1 cellular context compared by ENCODE assay signal in the genomic region with DNA sequence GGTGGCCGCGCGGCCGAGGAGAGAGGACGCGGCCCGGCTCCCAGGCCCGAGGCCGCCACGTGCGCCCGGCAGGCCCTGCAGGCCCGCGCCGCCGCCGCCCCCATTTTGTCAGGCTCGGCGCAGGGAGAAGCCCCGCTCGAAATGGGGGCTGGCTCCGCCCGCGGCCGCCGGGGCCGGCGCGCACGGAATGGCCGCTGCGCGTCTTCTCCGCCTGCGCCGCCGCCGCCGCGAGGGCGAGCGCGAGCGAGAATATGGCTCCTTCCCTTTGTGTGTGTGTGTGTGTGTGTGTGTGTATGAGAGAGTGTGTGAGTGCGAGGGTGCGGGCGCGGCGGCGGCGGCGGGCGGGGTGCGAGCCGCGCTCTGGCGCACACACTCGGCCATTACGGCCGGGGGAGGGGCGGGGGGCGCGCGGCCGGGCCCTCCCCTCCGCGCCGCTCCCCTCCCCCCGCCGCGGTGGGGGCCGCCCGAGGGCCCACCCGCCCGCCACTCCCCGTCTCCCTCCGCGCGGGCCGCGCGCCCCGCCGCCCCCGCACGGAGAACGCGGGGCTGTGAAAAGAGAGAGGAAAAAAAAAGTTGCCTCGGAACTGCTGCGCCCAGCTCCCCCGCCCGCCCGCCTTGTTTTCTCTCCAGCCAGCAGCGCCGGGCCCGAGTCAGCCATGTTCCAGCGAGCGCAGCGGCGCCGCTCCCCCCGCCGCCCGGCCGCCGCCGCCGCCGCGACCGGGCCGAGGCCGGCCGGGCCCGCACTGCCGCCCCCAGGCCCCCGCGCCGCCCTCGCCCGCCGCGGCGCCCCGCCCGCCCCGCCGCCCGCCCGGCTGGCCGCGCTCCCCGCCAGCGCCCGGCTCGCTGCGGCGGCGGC.
TF ChIP-seq lines count a peak whose summit lies in the region.

No MANE protein-coding gene starts in this region.

TF ChIP-seq in GM23338, 12 proteins besides CTCF, POLR2A, EP300 and RAD21 (continued from another document):
- TF ChIP-seq, protein P1, sequence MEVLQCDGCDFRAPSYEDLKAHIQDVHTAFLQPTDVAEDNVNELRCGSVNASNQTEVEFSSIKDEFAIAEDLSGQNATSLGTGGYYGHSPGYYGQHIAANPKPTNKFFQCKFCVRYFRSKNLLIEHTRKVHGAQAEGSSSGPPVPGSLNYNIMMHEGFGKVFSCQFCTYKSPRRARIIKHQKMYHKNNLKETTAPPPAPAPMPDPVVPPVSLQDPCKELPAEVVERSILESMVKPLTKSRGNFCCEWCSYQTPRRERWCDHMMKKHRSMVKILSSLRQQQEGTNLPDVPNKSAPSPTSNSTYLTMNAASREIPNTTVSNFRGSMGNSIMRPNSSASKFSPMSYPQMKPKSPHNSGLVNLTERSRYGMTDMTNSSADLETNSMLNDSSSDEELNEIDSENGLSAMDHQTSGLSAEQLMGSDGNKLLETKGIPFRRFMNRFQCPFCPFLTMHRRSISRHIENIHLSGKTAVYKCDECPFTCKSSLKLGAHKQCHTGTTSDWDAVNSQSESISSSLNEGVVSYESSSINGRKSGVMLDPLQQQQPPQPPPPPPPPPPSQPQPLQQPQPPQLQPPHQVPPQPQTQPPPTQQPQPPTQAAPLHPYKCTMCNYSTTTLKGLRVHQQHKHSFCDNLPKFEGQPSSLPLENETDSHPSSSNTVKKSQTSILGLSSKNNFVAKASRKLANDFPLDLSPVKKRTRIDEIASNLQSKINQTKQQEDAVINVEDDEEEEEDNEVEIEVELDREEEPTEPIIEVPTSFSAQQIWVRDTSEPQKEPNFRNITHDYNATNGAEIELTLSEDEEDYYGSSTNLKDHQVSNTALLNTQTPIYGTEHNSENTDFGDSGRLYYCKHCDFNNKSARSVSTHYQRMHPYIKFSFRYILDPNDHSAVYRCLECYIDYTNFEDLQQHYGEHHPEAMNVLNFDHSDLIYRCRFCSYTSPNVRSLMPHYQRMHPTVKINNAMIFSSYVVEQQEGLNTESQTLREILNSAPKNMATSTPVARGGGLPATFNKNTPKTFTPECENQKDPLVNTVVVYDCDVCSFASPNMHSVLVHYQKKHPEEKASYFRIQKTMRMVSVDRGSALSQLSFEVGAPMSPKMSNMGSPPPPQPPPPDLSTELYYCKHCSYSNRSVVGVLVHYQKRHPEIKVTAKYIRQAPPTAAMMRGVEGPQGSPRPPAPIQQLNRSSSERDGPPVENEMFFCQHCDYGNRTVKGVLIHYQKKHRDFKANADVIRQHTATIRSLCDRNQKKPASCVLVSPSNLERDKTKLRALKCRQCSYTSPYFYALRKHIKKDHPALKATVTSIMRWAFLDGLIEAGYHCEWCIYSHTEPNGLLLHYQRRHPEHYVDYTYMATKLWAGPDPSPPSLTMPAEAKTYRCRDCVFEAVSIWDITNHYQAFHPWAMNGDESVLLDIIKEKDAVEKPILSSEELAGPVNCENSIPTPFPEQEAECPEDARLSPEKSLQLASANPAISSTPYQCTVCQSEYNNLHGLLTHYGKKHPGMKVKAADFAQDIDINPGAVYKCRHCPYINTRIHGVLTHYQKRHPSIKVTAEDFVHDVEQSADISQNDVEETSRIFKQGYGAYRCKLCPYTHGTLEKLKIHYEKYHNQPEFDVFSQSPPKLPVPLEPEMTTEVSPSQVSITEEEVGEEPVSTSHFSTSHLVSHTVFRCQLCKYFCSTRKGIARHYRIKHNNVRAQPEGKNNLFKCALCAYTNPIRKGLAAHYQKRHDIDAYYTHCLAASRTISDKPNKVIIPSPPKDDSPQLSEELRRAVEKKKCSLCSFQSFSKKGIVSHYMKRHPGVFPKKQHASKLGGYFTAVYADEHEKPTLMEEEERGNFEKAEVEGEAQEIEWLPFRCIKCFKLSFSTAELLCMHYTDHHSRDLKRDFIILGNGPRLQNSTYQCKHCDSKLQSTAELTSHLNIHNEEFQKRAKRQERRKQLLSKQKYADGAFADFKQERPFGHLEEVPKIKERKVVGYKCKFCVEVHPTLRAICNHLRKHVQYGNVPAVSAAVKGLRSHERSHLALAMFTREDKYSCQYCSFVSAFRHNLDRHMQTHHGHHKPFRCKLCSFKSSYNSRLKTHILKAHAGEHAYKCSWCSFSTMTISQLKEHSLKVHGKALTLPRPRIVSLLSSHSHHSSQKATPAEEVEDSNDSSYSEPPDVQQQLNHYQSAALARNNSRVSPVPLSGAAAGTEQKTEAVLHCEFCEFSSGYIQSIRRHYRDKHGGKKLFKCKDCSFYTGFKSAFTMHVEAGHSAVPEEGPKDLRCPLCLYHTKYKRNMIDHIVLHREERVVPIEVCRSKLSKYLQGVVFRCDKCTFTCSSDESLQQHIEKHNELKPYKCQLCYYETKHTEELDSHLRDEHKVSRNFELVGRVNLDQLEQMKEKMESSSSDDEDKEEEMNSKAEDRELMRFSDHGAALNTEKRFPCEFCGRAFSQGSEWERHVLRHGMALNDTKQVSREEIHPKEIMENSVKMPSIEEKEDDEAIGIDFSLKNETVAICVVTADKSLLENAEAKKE (CRISPR knock-in tag; IDR thresholded peaks at IDR 0.05): no peak
- no peak for TF ChIP-seq JUNB (IDR thresholded peaks at IDR 0.05; ENCODE audit: unreplicated experiment)
- TF ChIP-seq POLR2AphosphoS5 (IDR thresholded peaks at IDR 0.05; ENCODE audit: low read depth): no peak
- TF ChIP-seq STAT1 (IDR thresholded peaks at IDR 0.05; ENCODE audit: unreplicated experiment): no peak
- TF ChIP-seq NANOG (IDR thresholded peaks at IDR 0.05; ENCODE audit: borderline replicate concordance): no peak
